ENCODE assay signal across 31 cellular contexts in the genomic region with DNA sequence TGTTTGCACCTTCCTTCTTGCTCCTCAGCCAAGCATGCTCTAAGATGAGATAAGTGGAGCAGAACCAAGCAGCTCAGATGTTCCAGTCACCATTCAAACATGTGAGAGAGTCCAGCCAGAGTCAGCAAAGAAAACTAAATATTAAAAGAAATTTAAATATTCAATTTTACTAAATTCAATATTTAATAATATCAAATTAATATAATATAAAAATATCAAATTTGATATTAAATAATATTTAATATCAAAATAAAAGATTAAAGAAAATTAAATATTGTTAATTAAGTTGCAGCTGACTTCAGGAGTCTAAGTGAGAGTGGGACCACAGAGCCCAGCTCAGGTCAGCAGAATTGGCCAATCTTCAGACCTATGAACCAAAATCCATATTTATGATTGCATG.
"Had no signal": no experiment of that assay in that cellular context is flagged by ENCODE, and none has a peak within 500 bp of the region (broad histone marks: within the 10 kb centered on the region; RNA-seq: fewer than 3 reads in every experiment).

No MANE protein-coding gene starts in this region.

- H3K27me3 Mint-ChIP-seq: activated CD4-positive, alpha-beta memory T cell treated with anti-CD3 and anti-CD28 coated beads, Interleukin-2, amount 10 ng/mL, durations not matched to agents 7 days and 5 days; activated CD4-positive, alpha-beta T cell treated with anti-CD3 and anti-CD28 coated beads, Interleukin-2, amount 10 ng/mL, durations not matched to agents 7 days and 5 days; activated naive CD4-positive, alpha-beta T cell treated with anti-CD3 and anti-CD28 coated beads, Interleukin-2, amount 10 ng/mL, durations not matched to agents 7 days and 5 days; activated naive CD8-positive, alpha-beta T cell treated with anti-CD3 and anti-CD28 coated beads, Interleukin-2, amount 10 ng/mL, durations not matched to agents 7 days and 5 days; activated T-cell treated with anti-CD3 and anti-CD28 coated beads, Interleukin-2, amount 50 U/mL, for 24 hours; central memory CD8-positive, alpha-beta T cell; dendritic cell treated with granulocyte-macrophage colony-stimulating factor and Interleukin-4, amounts not matched to agents 40 ng/mL and 50 ng/mL, for 4 days; effector memory CD8-positive, alpha-beta T cell; T-helper 17 cell had no signal

- FAIRE-seq: astrocyte, bronchial epithelial cell had no signal

- H3K27ac Mint-ChIP-seq: activated CD4-positive, alpha-beta memory T cell treated with anti-CD3 and anti-CD28 coated beads, Interleukin-2, amount 10 ng/mL, durations not matched to agents 7 days and 5 days; activated CD4-positive, alpha-beta T cell treated with anti-CD3 and anti-CD28 coated beads, Interleukin-2, amount 10 ng/mL, durations not matched to agents 7 days and 5 days; activated naive CD4-positive, alpha-beta T cell treated with anti-CD3 and anti-CD28 coated beads, Interleukin-2, amount 10 ng/mL, durations not matched to agents 7 days and 5 days; activated naive CD4-positive, alpha-beta T cell treated with anti-CD3 and anti-CD28 coated beads, Interleukin-2, amount 50 U/mL, for 72 hours; activated naive CD8-positive, alpha-beta T cell treated with anti-CD3 and anti-CD28 coated beads, Interleukin-2, amount 10 ng/mL, durations not matched to agents 7 days and 5 days; activated T-cell treated with anti-CD3 and anti-CD28 coated beads, Interleukin-2, amount 50 U/mL, for 24 hours; activated T-cell treated with anti-CD3 and anti-CD28 coated beads, Interleukin-2, amount 50 U/mL, for 72 hours; dendritic cell treated with granulocyte-macrophage colony-stimulating factor and Interleukin-4, amounts not matched to agents 40 ng/mL and 50 ng/mL, for 4 days; effector memory CD8-positive, alpha-beta T cell; T-helper 17 cell; T-helper 2 cell treated with Interferon-gamma antibody and Interleukin-4, amounts not matched to agents 5 μg/mL and 100 μg/mL, for 36 hours had no signal

- H3K36me3 Mint-ChIP-seq: activated naive CD4-positive, alpha-beta T cell treated with anti-CD3 and anti-CD28 coated beads, Interleukin-2, amount 10 ng/mL, durations not matched to agents 7 days and 5 days; activated naive CD8-positive, alpha-beta T cell treated with anti-CD3 and anti-CD28 coated beads, Interleukin-2, amount 10 ng/mL, durations not matched to agents 7 days and 5 days had no signal

- DNase-seq: activated CD4-positive, alpha-beta memory T cell treated with anti-CD3 and anti-CD28 coated beads, Interleukin-2, amount 10 ng/mL, durations not matched to agents 7 days and 5 days; activated CD4-positive, alpha-beta T cell treated with anti-CD3 and anti-CD28 coated beads for 1 hour; activated CD4-positive, alpha-beta T cell treated with anti-CD3 and anti-CD28 coated beads for 4 hours; activated CD4-positive, alpha-beta T cell treated with anti-CD3 and anti-CD28 coated beads, Interleukin-2, amount 10 ng/mL, durations not matched to agents 7 days and 5 days; activated CD4-positive, alpha-beta T cell treated with anti-CD3 and anti-CD28 coated beads, Interleukin-2, amount 50 U/mL, for 4 hours; activated CD8-positive, alpha-beta memory T cell treated with anti-CD3 and anti-CD28 coated beads, Interleukin-2, amount 50 U/mL, for 48 hours; activated gamma-delta T cell; activated naive CD4-positive, alpha-beta T cell; activated naive CD4-positive, alpha-beta T cell treated with anti-CD3 and anti-CD28 coated beads, Interleukin-2, amount 10 ng/mL, durations not matched to agents 7 days and 5 days; activated naive CD8-positive, alpha-beta T cell treated with anti-CD3 and anti-CD28 coated beads, Interleukin-2, amount 10 ng/mL, durations not matched to agents 7 days and 5 days; activated T-cell treated with anti-CD3 and anti-CD28 coated beads for 4 hours; activated T-cell treated with anti-CD3 and anti-CD28 coated beads, Interleukin-2, amount 50 U/mL, for 24 hours; activated T-cell treated with anti-CD3 and anti-CD28 coated beads, Interleukin-2, amount 50 U/mL, for 72 hours; brain microvascular endothelial cell; dorsolateral prefrontal cortex; effector CD4-positive, alpha-beta T cell; effector memory CD8-positive, alpha-beta T cell; foreskin fibroblast; gastrocnemius medialis; glutamatergic neuron; heart left ventricle; T-helper 1 cell; T-helper 17 cell; T1000 had no signal

- H3K4me1 Mint-ChIP-seq: activated CD4-positive, alpha-beta memory T cell treated with anti-CD3 and anti-CD28 coated beads, Interleukin-2, amount 10 ng/mL, durations not matched to agents 7 days and 5 days; activated CD4-positive, alpha-beta T cell treated with anti-CD3 and anti-CD28 coated beads, Interleukin-2, amount 10 ng/mL, durations not matched to agents 7 days and 5 days; activated naive CD4-positive, alpha-beta T cell treated with anti-CD3 and anti-CD28 coated beads, Interleukin-2, amount 10 ng/mL, durations not matched to agents 7 days and 5 days; activated naive CD8-positive, alpha-beta T cell treated with anti-CD3 and anti-CD28 coated beads, Interleukin-2, amount 10 ng/mL, durations not matched to agents 7 days and 5 days; central memory CD8-positive, alpha-beta T cell; T-helper 17 cell had no signal

- ATAC-seq: activated naive CD4-positive, alpha-beta T cell treated with anti-CD3 and anti-CD28 coated beads, Interleukin-2, amount 50 U/mL, for 72 hours; activated T-cell treated with anti-CD3 and anti-CD28 coated beads, Interleukin-2, amount 50 U/mL, for 72 hours; effector memory CD8-positive, alpha-beta T cell; esophagus mucosa; gastrocnemius medialis; heart left ventricle; T-helper 17 cell had no signal

- H3K4me3 Mint-ChIP-seq: activated CD4-positive, alpha-beta memory T cell treated with anti-CD3 and anti-CD28 coated beads, Interleukin-2, amount 10 ng/mL, durations not matched to agents 7 days and 5 days; activated CD4-positive, alpha-beta T cell treated with anti-CD3 and anti-CD28 coated beads, Interleukin-2, amount 10 ng/mL, durations not matched to agents 7 days and 5 days; activated naive CD4-positive, alpha-beta T cell treated with anti-CD3 and anti-CD28 coated beads, Interleukin-2, amount 10 ng/mL, durations not matched to agents 7 days and 5 days; activated naive CD8-positive, alpha-beta T cell treated with anti-CD3 and anti-CD28 coated beads, Interleukin-2, amount 10 ng/mL, durations not matched to agents 7 days and 5 days; activated T-cell treated with anti-CD3 and anti-CD28 coated beads, Interleukin-2, amount 50 U/mL, for 24 hours; activated T-cell treated with anti-CD3 and anti-CD28 coated beads, Interleukin-2, amount 50 U/mL, for 72 hours; central memory CD8-positive, alpha-beta T cell; dendritic cell treated with granulocyte-macrophage colony-stimulating factor and Interleukin-4, amounts not matched to agents 40 ng/mL and 50 ng/mL, for 4 days; effector memory CD8-positive, alpha-beta T cell; T-helper 17 cell; T-helper 2 cell treated with Interferon-gamma antibody and Interleukin-4, amounts not matched to agents 5 μg/mL and 100 μg/mL, for 36 hours had no signal
